Comparison of ENCODE assay signal across 10 cellular contexts in the genomic region with DNA sequence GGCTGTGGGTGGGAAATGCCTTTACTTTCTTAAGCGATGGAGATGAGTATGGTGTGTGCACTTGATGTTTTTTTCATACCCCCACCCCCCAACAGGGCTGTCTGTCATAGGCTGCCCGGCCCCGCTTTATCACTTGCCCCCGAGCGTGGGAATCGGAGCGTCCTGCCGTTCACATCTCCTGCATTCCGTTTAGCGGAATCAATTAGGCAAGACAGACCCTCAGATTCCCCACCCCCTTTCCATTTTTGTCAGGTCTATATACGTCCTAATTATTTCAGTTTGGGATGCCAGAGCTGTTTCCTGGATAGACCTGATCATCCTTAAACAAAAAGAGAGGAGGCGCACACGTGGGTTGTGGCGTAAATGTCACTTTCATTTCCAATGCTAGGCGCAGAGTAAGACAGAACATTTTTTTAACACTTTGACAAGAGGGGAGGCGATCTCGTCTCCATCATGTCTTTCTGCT.
DNase-seq lines count a peak whose midpoint lies in the region; ATAC-seq and TF ChIP-seq lines count a peak whose summit lies in the region.
"Had no signal": no experiment of that assay in that cellular context is flagged by ENCODE, and none has a peak within 500 bp of the region (broad histone marks: within the 10 kb centered on the region; RNA-seq: fewer than 3 reads in every experiment).

No MANE protein-coding gene starts in this region.

- peaks cover 10% of the 10 kb centered on the region for H3K36me3 Mint-ChIP-seq in neural crest cell (ENCODE audit: low read depth)
- no peaks in the 10 kb centered on the region for H3K36me3 Mint-ChIP-seq in activated CD4-positive, alpha-beta T cell treated with anti-CD3 and anti-CD28 coated beads for 36 hours (ENCODE audit: low read depth)
- H3K36me3 Mint-ChIP-seq: mesothelial cell of epicardium had no signal

- H3K4me3 ChIP-seq in GM08714 (ENCODE audit: low read length): peak overlapping the region; percentile 57
- H3K4me3 ChIP-seq in brain microvascular endothelial cell (ENCODE audit: low read depth, low read length): peak overlapping the region; percentile 49

- H3K4me1 Mint-ChIP-seq in neural crest cell: peaks cover 75% of the 10 kb centered on the region
- peaks cover 32% of the 10 kb centered on the region for H3K4me1 Mint-ChIP-seq in activated CD4-positive, alpha-beta T cell treated with anti-CD3 and anti-CD28 coated beads for 36 hours

- peak; percentile 45 to 71 for DNase-seq in NCI-H446 (lab: John Stamatoyannopoulos, UW)
- DNase-seq in brain microvascular endothelial cell: no peak
- no peak for DNase-seq in neural crest cell (ENCODE audit: low read depth, low spot score)
- DNase-seq in NCI-H1694 treated with DMSO at 0.1 percent for 48 hours (lab: John Stamatoyannopoulos, UW): no peak
- no peak for DNase-seq in activated CD4-positive, alpha-beta T cell treated with anti-CD3 and anti-CD28 coated beads for 36 hours
- no peak for DNase-seq in NK-92 (lab: John Stamatoyannopoulos, UW; ENCODE audit: unreplicated experiment)
- DNase-seq: NK-92 treated with Interleukin-12 subunit alpha and Interleukin-12 subunit beta, amount 100 ng/mL, for 24 hours had no signal

- intact Hi-C loops in activated CD4-positive, alpha-beta T cell treated with anti-CD3 and anti-CD28 coated beads for 36 hours (cut with DNase I, micrococcal nuclease): loop anchor here (1.0 to 5.0 kb wide), 4 partner anchors 9 to 163 kb away; no protein-coding TSS in a partner anchor

- H3K9me3 Mint-ChIP-seq in neural crest cell: no peaks in the 10 kb centered on the region
- H3K9me3 Mint-ChIP-seq in activated CD4-positive, alpha-beta T cell treated with anti-CD3 and anti-CD28 coated beads for 36 hours (ENCODE audit: low read depth): peaks cover 7% of the 10 kb centered on the region
- H3K9me3 Mint-ChIP-seq: mesothelial cell of epicardium had no signal

- peak overlapping the region; percentile 62 for H3K27ac Mint-ChIP-seq in neural crest cell (ENCODE audit: unreplicated experiment)
- H3K27ac Mint-ChIP-seq in activated CD4-positive, alpha-beta T cell treated with anti-CD3 and anti-CD28 coated beads for 36 hours: no peak overlapping the region
- H3K27ac Mint-ChIP-seq: mesothelial cell of epicardium had no signal

- in situ Hi-C loops in brain microvascular endothelial cell (cut with HindIII; ENCODE audit: low pct_ligation_motif_present, low sequenced_read_pairs): no loop called here

- no peak for ATAC-seq in HG03039 (IDR thresholded peaks at IDR 0.05; ENCODE audit: unreplicated experiment)
- ATAC-seq in activated CD4-positive, alpha-beta T cell treated with anti-CD3 and anti-CD28 coated beads for 36 hours: no peak

- H3K27ac ChIP-seq in brain microvascular endothelial cell: no peak overlapping the region

- no peaks in the 10 kb centered on the region for H3K36me3 ChIP-seq in brain microvascular endothelial cell (replicated peaks)

- POLR2A ChIA-PET in activated CD4-positive, alpha-beta T cell treated with anti-CD3 and anti-CD28 coated beads for 36 hours (lab: Charles Lee): no interaction called here

- H3K27me3 ChIP-seq in brain microvascular endothelial cell (replicated peaks): peaks cover 91% of the 10 kb centered on the region

- TF ChIP-seq CTCF in brain microvascular endothelial cell (IDR thresholded peaks at IDR 0.05; ENCODE audit: low read depth, low read length, missing control alignments) (no peak), neural crest cell (conservative IDR thresholded peaks at IDR 0.05) (no peak)

- H3K4me3 Mint-ChIP-seq in neural crest cell: peak overlapping the region; percentile 93
- no peak overlapping the region for H3K4me3 Mint-ChIP-seq in activated CD4-positive, alpha-beta T cell treated with anti-CD3 and anti-CD28 coated beads for 36 hours
- H3K4me3 Mint-ChIP-seq: mesothelial cell of epicardium had no signal

- peaks cover 80% of the 10 kb centered on the region for H3K27me3 Mint-ChIP-seq in neural crest cell (ENCODE audit: low read depth)
- H3K27me3 Mint-ChIP-seq in activated CD4-positive, alpha-beta T cell treated with anti-CD3 and anti-CD28 coated beads for 36 hours: peaks cover 75% of the 10 kb centered on the region

- CTCF ChIA-PET in activated CD4-positive, alpha-beta T cell treated with anti-CD3 and anti-CD28 coated beads for 36 hours (lab: Charles Lee): interaction anchor here (0.6 to 2.6 kb wide), 4 partner anchors 15 to 409 kb away, joined by 3 to 10 read pairs (median 4); no protein-coding TSS in a partner anchor

Comparison
In these comparisons a context has a peak if more than half of its experiments do, and no peak if none do; other contexts are left out.
1. DNase-seq: peak in NCI-H446 (2 of 2); none in brain microvascular endothelial cell (single experiment), neural crest cell (single experiment), NCI-H1694 treated with DMSO at 0.1 percent for 48 hours (single experiment), activated CD4-positive, alpha-beta T cell treated with anti-CD3 and anti-CD28 coated beads for 36 hours (single experiment) and NK-92 (single experiment).